In the genomic region with DNA sequence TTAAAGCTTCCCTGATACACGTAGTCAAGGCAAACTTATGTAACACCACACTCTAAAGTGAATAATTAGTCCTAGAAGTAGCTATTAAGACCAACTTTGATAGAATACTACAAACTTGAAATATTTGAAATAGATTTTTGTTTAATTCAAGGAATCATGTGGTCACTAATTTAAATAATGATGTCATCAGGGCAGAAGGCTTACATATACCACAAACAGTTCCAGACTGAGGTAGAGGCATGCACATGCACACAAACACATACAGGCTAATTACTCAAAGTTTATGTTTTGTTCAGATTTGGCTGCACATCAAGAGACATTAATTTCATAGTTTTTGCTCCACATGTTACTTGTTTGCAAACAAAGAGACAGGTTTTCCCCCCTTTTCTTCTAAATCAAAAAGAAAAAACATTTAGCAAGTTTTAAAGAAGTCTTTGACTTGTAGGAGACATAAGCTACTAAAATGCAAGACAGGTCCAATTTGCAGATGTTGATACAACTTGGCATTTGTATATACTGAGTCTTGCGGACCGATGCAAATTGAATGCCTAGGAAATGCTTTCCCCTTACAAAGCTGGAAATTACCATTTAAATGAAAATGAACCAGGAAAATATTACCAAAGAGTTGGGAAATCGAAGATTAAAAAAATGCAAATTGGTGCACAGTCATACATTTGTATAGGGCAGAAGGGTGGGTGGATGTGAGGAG, we compare ENCODE assay signal across 1 cellular context.
TF ChIP-seq lines count a peak whose summit lies in the region.

No MANE protein-coding gene starts in this region.

TF ChIP-seq in GM23338, 12 proteins besides CTCF, POLR2A, EP300 and RAD21 (continued from another document):
- TF ChIP-seq, protein P1, sequence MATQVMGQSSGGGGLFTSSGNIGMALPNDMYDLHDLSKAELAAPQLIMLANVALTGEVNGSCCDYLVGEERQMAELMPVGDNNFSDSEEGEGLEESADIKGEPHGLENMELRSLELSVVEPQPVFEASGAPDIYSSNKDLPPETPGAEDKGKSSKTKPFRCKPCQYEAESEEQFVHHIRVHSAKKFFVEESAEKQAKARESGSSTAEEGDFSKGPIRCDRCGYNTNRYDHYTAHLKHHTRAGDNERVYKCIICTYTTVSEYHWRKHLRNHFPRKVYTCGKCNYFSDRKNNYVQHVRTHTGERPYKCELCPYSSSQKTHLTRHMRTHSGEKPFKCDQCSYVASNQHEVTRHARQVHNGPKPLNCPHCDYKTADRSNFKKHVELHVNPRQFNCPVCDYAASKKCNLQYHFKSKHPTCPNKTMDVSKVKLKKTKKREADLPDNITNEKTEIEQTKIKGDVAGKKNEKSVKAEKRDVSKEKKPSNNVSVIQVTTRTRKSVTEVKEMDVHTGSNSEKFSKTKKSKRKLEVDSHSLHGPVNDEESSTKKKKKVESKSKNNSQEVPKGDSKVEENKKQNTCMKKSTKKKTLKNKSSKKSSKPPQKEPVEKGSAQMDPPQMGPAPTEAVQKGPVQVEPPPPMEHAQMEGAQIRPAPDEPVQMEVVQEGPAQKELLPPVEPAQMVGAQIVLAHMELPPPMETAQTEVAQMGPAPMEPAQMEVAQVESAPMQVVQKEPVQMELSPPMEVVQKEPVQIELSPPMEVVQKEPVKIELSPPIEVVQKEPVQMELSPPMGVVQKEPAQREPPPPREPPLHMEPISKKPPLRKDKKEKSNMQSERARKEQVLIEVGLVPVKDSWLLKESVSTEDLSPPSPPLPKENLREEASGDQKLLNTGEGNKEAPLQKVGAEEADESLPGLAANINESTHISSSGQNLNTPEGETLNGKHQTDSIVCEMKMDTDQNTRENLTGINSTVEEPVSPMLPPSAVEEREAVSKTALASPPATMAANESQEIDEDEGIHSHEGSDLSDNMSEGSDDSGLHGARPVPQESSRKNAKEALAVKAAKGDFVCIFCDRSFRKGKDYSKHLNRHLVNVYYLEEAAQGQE (IDR thresholded peaks at IDR 0.05; ENCODE audit: unreplicated experiment): no peak
- TF ChIP-seq STAT1 (IDR thresholded peaks at IDR 0.05; ENCODE audit: unreplicated experiment) (no peak), EZH2 (IDR thresholded peaks at IDR 0.05; ENCODE audit: low read depth, unreplicated experiment) (no peak), NANOG (IDR thresholded peaks at IDR 0.05; ENCODE audit: borderline replicate concordance) (no peak), POLR2AphosphoS5 (IDR thresholded peaks at IDR 0.05; ENCODE audit: low read depth) (no peak), ZNF331 (CRISPR knock-in tag; IDR thresholded peaks at IDR 0.05; ENCODE audit: low read depth) (no peak), JUNB (IDR thresholded peaks at IDR 0.05; ENCODE audit: unreplicated experiment) (no peak), CREB1 (CRISPR knock-in tag; IDR thresholded peaks at IDR 0.05; ENCODE audit: low read depth) (no peak), EZH2phosphoT487 (IDR thresholded peaks at IDR 0.05; ENCODE audit: unreplicated experiment) (no peak)
- TF ChIP-seq, protein P2, sequence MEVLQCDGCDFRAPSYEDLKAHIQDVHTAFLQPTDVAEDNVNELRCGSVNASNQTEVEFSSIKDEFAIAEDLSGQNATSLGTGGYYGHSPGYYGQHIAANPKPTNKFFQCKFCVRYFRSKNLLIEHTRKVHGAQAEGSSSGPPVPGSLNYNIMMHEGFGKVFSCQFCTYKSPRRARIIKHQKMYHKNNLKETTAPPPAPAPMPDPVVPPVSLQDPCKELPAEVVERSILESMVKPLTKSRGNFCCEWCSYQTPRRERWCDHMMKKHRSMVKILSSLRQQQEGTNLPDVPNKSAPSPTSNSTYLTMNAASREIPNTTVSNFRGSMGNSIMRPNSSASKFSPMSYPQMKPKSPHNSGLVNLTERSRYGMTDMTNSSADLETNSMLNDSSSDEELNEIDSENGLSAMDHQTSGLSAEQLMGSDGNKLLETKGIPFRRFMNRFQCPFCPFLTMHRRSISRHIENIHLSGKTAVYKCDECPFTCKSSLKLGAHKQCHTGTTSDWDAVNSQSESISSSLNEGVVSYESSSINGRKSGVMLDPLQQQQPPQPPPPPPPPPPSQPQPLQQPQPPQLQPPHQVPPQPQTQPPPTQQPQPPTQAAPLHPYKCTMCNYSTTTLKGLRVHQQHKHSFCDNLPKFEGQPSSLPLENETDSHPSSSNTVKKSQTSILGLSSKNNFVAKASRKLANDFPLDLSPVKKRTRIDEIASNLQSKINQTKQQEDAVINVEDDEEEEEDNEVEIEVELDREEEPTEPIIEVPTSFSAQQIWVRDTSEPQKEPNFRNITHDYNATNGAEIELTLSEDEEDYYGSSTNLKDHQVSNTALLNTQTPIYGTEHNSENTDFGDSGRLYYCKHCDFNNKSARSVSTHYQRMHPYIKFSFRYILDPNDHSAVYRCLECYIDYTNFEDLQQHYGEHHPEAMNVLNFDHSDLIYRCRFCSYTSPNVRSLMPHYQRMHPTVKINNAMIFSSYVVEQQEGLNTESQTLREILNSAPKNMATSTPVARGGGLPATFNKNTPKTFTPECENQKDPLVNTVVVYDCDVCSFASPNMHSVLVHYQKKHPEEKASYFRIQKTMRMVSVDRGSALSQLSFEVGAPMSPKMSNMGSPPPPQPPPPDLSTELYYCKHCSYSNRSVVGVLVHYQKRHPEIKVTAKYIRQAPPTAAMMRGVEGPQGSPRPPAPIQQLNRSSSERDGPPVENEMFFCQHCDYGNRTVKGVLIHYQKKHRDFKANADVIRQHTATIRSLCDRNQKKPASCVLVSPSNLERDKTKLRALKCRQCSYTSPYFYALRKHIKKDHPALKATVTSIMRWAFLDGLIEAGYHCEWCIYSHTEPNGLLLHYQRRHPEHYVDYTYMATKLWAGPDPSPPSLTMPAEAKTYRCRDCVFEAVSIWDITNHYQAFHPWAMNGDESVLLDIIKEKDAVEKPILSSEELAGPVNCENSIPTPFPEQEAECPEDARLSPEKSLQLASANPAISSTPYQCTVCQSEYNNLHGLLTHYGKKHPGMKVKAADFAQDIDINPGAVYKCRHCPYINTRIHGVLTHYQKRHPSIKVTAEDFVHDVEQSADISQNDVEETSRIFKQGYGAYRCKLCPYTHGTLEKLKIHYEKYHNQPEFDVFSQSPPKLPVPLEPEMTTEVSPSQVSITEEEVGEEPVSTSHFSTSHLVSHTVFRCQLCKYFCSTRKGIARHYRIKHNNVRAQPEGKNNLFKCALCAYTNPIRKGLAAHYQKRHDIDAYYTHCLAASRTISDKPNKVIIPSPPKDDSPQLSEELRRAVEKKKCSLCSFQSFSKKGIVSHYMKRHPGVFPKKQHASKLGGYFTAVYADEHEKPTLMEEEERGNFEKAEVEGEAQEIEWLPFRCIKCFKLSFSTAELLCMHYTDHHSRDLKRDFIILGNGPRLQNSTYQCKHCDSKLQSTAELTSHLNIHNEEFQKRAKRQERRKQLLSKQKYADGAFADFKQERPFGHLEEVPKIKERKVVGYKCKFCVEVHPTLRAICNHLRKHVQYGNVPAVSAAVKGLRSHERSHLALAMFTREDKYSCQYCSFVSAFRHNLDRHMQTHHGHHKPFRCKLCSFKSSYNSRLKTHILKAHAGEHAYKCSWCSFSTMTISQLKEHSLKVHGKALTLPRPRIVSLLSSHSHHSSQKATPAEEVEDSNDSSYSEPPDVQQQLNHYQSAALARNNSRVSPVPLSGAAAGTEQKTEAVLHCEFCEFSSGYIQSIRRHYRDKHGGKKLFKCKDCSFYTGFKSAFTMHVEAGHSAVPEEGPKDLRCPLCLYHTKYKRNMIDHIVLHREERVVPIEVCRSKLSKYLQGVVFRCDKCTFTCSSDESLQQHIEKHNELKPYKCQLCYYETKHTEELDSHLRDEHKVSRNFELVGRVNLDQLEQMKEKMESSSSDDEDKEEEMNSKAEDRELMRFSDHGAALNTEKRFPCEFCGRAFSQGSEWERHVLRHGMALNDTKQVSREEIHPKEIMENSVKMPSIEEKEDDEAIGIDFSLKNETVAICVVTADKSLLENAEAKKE (CRISPR knock-in tag; IDR thresholded peaks at IDR 0.05): no peak
